Comparison of ENCODE assay signal across 6 cellular contexts in genomic region chr15:73704142-73704868, GRCh38. TPM values are rescaled to one million over a fixed set of nuclear protein-coding genes. Genes with fewer than 3 reads are reported as not detected.
"Had no signal": no experiment of that assay in that cellular context is flagged by ENCODE, and none has a peak within 500 bp of the region (broad histone marks: within the 10 kb centered on the region; RNA-seq: fewer than 3 reads in every experiment).

No MANE protein-coding gene starts in this region.

RNA-seq across cellular contexts. Expression of gene CD276, which starts 20.1 kb away (rescaled TPM):
- total RNA-seq: T-helper 17 cell had no signal

RNA-seq across cellular contexts. Expression of gene INSYN1, which starts 48.8 kb away (rescaled TPM):
- total RNA-seq: activated B cell treated with CpG ODN at 0.5 μM for 24 hours; activated CD8-positive, alpha-beta T cell treated with anti-CD3 and anti-CD28 coated beads for 36 hours; activated T-cell treated with anti-CD3 and anti-CD28 coated beads, Interleukin-2, amount 50 U/mL, for 4 hours; activated T-helper 17 cell treated with anti-CD3 and anti-CD28 coated beads, Interleukin-2, amount 50 U/mL, for 72 hours; dermis blood vessel endothelial cell; T-helper 17 cell had no signal
